In the genomic region with DNA sequence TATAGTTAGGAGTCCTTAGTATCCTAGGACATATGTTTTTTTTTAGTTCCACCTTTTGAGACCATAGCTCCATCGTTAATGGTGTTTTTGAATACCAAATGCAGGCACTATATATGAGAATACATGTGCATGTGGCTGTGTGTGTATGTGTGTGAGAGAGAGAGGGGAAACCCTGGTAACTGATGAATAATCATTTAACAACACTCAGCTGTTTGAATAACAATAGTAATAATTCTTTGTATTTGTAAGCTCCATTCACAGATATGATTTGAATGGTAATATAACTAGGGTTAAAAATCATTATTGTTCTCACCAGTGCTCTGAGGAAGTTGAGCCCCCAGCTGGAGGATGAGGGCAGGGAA, we compare ENCODE assay signal across 9 cellular contexts.
"Had no signal": no experiment of that assay in that cellular context is flagged by ENCODE, and none has a peak within 500 bp of the region (broad histone marks: within the 10 kb centered on the region; RNA-seq: fewer than 3 reads in every experiment).

No MANE protein-coding gene starts in this region.

- H3K9me3 ChIP-seq: lower lobe of right lung, pancreas, stomach had no signal

- H3K27ac ChIP-seq: lower lobe of right lung, pancreas, stomach, VCaP had no signal

- H3K27me3 ChIP-seq: pancreas, stomach had no signal

- DNase-seq: activated gamma-delta T cell treated with Interleukin-2 at 50 U/mL for 16 hours; activated T-cell treated with anti-CD3 and anti-CD28 coated beads, Interleukin-2, amount 50 U/mL, for 1 hour; lower lobe of right lung; pancreas; stimulated activated CD4-positive, alpha-beta T cell treated with anti-CD3 and anti-CD28 coated beads, Interleukin-2, amount 100 ng/mL, for 48 hours; stomach; T-cell had no signal

- H3K4me1 ChIP-seq: pancreas had no signal

- H3K4me3 ChIP-seq: lower lobe of right lung, pancreas, stomach had no signal

- H3K36me3 ChIP-seq: lower lobe of right lung, pancreas had no signal

- FAIRE-seq: bronchial epithelial cell, pancreas had no signal
